23 cellular contexts compared by ENCODE assay signal in the genomic region with DNA sequence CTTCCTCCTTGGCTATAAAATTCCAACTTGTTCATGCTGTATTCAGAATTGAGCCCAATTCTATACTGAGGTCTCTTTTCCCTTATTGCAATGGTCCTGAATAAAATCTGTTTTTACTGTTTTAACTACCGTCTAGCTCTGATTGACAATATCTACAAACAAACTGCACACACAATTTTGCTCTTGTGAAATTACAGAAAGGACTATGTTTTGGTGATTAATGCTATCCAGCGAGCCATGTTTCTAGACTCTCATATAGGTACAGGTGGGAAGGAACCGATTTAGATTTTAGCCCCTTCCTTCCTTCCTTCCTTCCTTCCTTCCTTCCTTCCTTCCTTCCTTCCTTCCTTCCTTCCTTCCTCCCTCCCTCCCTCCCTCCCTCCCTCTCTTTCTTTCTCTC.
"Had no signal": no experiment of that assay in that cellular context is flagged by ENCODE, and none has a peak within 500 bp of the region (broad histone marks: within the 10 kb centered on the region; RNA-seq: fewer than 3 reads in every experiment).

No MANE protein-coding gene starts in this region.

- H3K27ac ChIP-seq: colonic mucosa, coronary artery, dorsolateral prefrontal cortex, epithelial cell of prostate, esophagus muscularis mucosa, esophagus squamous epithelium, foreskin keratinocyte, gastrocnemius medialis, gastroesophageal sphincter, heart left ventricle, heart right ventricle had no signal

- DNase-seq: colonic mucosa; cortex of kidney; dermis blood vessel endothelial cell; dorsolateral prefrontal cortex; effector CD4-positive, alpha-beta T cell; effector CD8-positive, alpha-beta T cell; effector memory CD4-positive, alpha-beta T cell; effector memory CD8-positive, alpha-beta T cell; endodermal cell; erythroblast; esophagus squamous epithelium; foreskin fibroblast; foreskin keratinocyte; foreskin melanocyte; gastrocnemius medialis; glutamatergic neuron; head of caudate nucleus; heart left ventricle; heart right ventricle had no signal

- H3K36me3 ChIP-seq: colonic mucosa, esophagus muscularis mucosa, esophagus squamous epithelium, gastrocnemius medialis, gastroesophageal sphincter, heart left ventricle, heart right ventricle had no signal

- H3K27me3 ChIP-seq: colonic mucosa, esophagus squamous epithelium, gastrocnemius medialis had no signal

- H3K9me3 ChIP-seq: colonic mucosa, esophagus muscularis mucosa, esophagus squamous epithelium, gastrocnemius medialis, gastroesophageal sphincter, heart left ventricle, heart right ventricle had no signal

- H3K4me3 ChIP-seq: colonic mucosa, coronary artery, dorsolateral prefrontal cortex, esophagus muscularis mucosa, esophagus squamous epithelium, gastrocnemius medialis, gastroesophageal sphincter, heart left ventricle, heart right ventricle had no signal

- H3K4me1 ChIP-seq: colonic mucosa, esophagus muscularis mucosa, esophagus squamous epithelium, foreskin keratinocyte, gastrocnemius medialis, gastroesophageal sphincter, heart left ventricle, heart right ventricle had no signal
